ENCODE assay signal across 22 cellular contexts in genomic region chr3:118550122-118550521, GRCh38.
"Had no signal": no experiment of that assay in that cellular context is flagged by ENCODE, and none has a peak within 500 bp of the region (broad histone marks: within the 10 kb centered on the region; RNA-seq: fewer than 3 reads in every experiment).

No MANE protein-coding gene starts in this region.

- H3K27ac ChIP-seq: SK-N-MC had no signal

- DNase-seq: activated CD4-positive, alpha-beta memory T cell treated with anti-CD3 and anti-CD28 coated beads for 36 hours; activated CD4-positive, alpha-beta T cell treated with anti-CD3 and anti-CD28 coated beads, Interleukin-2, amount 10 ng/mL, durations not matched to agents 7 days and 5 days; activated CD4-positive, CD25-positive, alpha-beta regulatory T cell; activated gamma-delta T cell; activated naive CD4-positive, alpha-beta T cell treated with anti-CD3 and anti-CD28 coated beads for 36 hours; activated T-cell treated with anti-CD3 and anti-CD28 coated beads for 4 hours; activated T-cell treated with anti-CD3 and anti-CD28 coated beads, Interleukin-2, amount 50 U/mL, for 48 hours; amygdala; MM.1S; NCI-H1105; NCI-H1436; NCI-H1694 treated with DMSO at 0.1 percent for 48 hours; NCI-H2029 treated with DMSO at 0.1 percent for 48 hours; NCI-H510A treated with DMSO at 0.1 percent for 48 hours; NCI-H69; NK-92 treated with Interleukin-12 subunit alpha and Interleukin-12 subunit beta, amount 100 ng/mL, for 24 hours; OCI-M1; RPMI8226; T-cell; T-helper 2 cell; T1000 had no signal

- H3K4me3 ChIP-seq: SK-N-MC had no signal
